1 cellular context compared by ENCODE assay signal in genomic region chr1:172360511-172360910, GRCh38.
TF ChIP-seq lines count a peak whose summit lies in the region.

No MANE protein-coding gene starts in this region.

TF ChIP-seq in HEK293T, 16 proteins besides CTCF, POLR2A, EP300 and RAD21 (continued from another document):
- TF ChIP-seq NFRKB (IDR thresholded peaks at IDR 0.05) (no peak), TARDBP (IDR thresholded peaks at IDR 0.05) (no peak), HDGF (IDR thresholded peaks at IDR 0.05; ENCODE audit: borderline replicate concordance) (no peak), CTBP1 (IDR thresholded peaks at IDR 0.05; ENCODE audit: borderline replicate concordance) (no peak), FOXK2 (IDR thresholded peaks at IDR 0.05) (no peak), BHLHE40 (IDR thresholded peaks at IDR 0.05; ENCODE audit: borderline replicate concordance) (no peak), SUZ12 (IDR thresholded peaks at IDR 0.05) (no peak), LEF1 (IDR thresholded peaks at IDR 0.05; ENCODE audit: borderline replicate concordance) (no peak), ELF4 (IDR thresholded peaks at IDR 0.05) (no peak)
- TF ChIP-seq, protein P1, sequence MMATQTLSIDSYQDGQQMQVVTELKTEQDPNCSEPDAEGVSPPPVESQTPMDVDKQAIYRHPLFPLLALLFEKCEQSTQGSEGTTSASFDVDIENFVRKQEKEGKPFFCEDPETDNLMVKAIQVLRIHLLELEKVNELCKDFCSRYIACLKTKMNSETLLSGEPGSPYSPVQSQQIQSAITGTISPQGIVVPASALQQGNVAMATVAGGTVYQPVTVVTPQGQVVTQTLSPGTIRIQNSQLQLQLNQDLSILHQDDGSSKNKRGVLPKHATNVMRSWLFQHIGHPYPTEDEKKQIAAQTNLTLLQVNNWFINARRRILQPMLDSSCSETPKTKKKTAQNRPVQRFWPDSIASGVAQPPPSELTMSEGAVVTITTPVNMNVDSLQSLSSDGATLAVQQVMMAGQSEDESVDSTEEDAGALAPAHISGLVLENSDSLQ (IDR thresholded peaks at IDR 0.05) = no peak
